ENCODE assay signal across 14 cellular contexts in the genomic region with DNA sequence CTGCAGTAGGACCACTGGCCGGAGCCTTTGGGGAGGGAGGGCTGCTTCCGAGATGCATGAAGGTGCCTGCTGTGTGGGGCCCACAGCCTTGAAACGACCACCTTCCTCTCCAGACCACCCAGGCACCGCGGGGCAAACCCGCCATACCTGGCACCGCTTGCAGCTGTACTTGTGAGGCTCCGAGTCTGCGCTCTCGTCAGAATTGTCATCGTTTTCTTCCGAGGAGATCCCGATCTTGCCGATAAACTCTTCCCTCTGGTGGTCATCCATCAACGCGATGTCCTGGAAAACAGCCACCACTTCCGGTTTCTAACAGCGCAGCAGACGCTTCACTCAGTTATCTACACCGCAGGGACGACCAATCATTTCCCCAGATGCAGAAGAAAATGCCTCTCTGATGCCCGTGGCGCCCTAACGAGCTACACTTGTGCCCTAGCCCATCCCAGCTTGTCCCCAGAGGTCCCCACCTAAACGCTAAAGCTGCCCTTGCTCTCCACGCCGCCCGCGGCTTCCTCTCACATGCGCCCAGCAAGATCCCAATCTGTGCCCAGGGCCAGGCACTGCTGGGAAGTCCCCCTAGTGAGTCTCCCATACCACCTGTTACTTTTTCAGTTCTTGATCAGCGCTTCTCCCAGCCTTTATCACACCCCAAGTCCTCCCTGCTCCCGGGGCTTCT. TPM values are rescaled to one million over a fixed set of nuclear protein-coding genes. Genes with fewer than 3 reads are reported as not detected.
"Had no signal": no experiment of that assay in that cellular context is flagged by ENCODE, and none has a peak within 500 bp of the region (broad histone marks: within the 10 kb centered on the region; RNA-seq: fewer than 3 reads in every experiment).

No MANE protein-coding gene starts in this region.

- H3K9me3 Mint-ChIP-seq: neural crest cell had no signal

- DNase-seq: activated CD4-positive, alpha-beta T cell treated with anti-CD3 and anti-CD28 coated beads, Interleukin-2, amount 50 U/mL, for 1 hour; activated CD4-positive, CD25-positive, alpha-beta regulatory T cell; activated T-cell treated with anti-CD3 and anti-CD28 coated beads for 4 hours; caudate nucleus; cortex of kidney; effector CD8-positive, alpha-beta T cell; left ventricle myocardium superior; mesendoderm; T-helper 1 cell; transverse colon had no signal

- H3K36me3 ChIP-seq: transverse colon had no signal

- H3K27ac ChIP-seq: epithelial cell of prostate, gastroesophageal sphincter, parathyroid adenoma, transverse colon had no signal

- H3K4me3 Mint-ChIP-seq: neural crest cell had no signal

- H3K9ac ChIP-seq: parathyroid adenoma had no signal

- H3K27me3 ChIP-seq: gastroesophageal sphincter, transverse colon had no signal

- H3K4me1 ChIP-seq: parathyroid adenoma had no signal

- H3K4me3 ChIP-seq: gastroesophageal sphincter, transverse colon had no signal

- H2AFZ ChIP-seq: parathyroid adenoma had no signal

- H3K9me3 ChIP-seq: gastroesophageal sphincter, transverse colon had no signal

- ATAC-seq: gastroesophageal sphincter, left ventricle myocardium superior had no signal

- H3K79me2 ChIP-seq: parathyroid adenoma had no signal

RNA-seq across cellular contexts. Expression of gene RIPK4, which starts 55.0 kb away (rescaled TPM):
- total RNA-seq: neural crest cell had no signal
